17 cellular contexts compared by ENCODE assay signal in the genomic region with DNA sequence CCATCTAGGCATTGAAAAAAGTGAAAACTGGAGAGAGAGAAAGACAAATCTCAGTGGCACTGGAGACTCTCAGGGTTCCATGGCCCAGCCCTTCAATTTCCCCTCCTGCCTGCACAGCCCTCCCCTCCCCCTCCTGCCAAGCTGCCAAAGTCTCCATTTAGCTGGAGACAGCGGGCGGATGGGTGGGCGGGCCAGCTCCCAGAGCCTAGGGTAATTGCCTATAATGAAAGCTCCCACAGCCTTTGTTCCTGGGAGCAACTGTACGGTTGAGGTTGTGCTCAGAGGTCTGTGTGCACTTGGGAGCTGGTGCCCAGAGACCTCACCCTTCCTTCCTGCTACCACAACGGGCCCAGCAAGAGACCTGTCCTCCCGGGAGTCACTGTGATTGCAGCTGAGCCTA.
DNase-seq lines count a peak whose midpoint lies in the region; ATAC-seq, FAIRE-seq and TF ChIP-seq lines count a peak whose summit lies in the region.
"Had no signal": no experiment of that assay in that cellular context is flagged by ENCODE, and none has a peak within 500 bp of the region (broad histone marks: within the 10 kb centered on the region; RNA-seq: fewer than 3 reads in every experiment).

No MANE protein-coding gene starts in this region.

- no peak overlapping the region for H3K4me3 ChIP-seq in BE2C (ENCODE audit: low read depth, low read length)
- H3K4me3 ChIP-seq in small intestine (ENCODE audit: low read depth in 1 of 2, low read length in 2 of 2), result no peak overlapping the region
- H3K4me3 ChIP-seq: ovary had no signal

- WGBS in small intestine, 3 donors, result 8 to 41% (median 31%) methylated on average over 6 of the region's 6 CpGs

- H3K4me1 ChIP-seq in BE2C (peaks cover 4% of the 10 kb centered on the region), small intestine (ENCODE audit: control insufficient read depth in 2 of 2, insufficient read depth in 1 of 2, low read depth in 1 of 2, low read length in 1 of 2) (peaks cover 2 to 7% of the 10 kb centered on the region in 2 donors)

- no peak for ATAC-seq in HG03521 (IDR thresholded peaks at IDR 0.05; ENCODE audit: unreplicated experiment)
- ATAC-seq in CD4-positive, alpha-beta T cell (ENCODE audit: poor library complexity), result no peak
- ATAC-seq: activated naive CD4-positive, alpha-beta T cell treated with anti-CD3 and anti-CD28 coated beads, Interleukin-2, amount 50 U/mL, for 72 hours; stimulated activated naive CD8-positive, alpha-beta T cell treated with anti-CD3 and anti-CD28 coated beads, Interleukin-15, amount 100 ng/mL, for 72 hours; T-cell had no signal

- no peak overlapping the region for H3K4me3 Mint-ChIP-seq in CD4-positive, alpha-beta T cell
- H3K4me3 Mint-ChIP-seq: memory B cell; stimulated activated naive CD8-positive, alpha-beta T cell treated with anti-CD3 and anti-CD28 coated beads, Interleukin-15, amount 100 ng/mL, for 72 hours; T-cell had no signal

- no peak overlapping the region for H3K27ac ChIP-seq in small intestine (ENCODE audit: low read depth in 1 of 2, low read length in 1 of 2)
- no peak overlapping the region for H3K27ac ChIP-seq in CD4-positive, alpha-beta T cell (ENCODE audit: low read depth, low read length)
- H3K27ac ChIP-seq: ovary had no signal

- H3K9me3 ChIP-seq in BE2C (no peaks in the 10 kb centered on the region), small intestine (ENCODE audit: control insufficient read depth, low read depth) (no peaks in the 10 kb centered on the region)
- H3K9me3 ChIP-seq in CD4-positive, alpha-beta T cell (ENCODE audit: control insufficient read depth, low read length), result no peaks in the 10 kb centered on the region
- H3K9me3 ChIP-seq: ovary had no signal

- H3K4me1 Mint-ChIP-seq in CD4-positive, alpha-beta T cell (ENCODE audit: low read depth), result no peaks in the 10 kb centered on the region
- H3K4me1 Mint-ChIP-seq: memory B cell; stimulated activated naive CD8-positive, alpha-beta T cell treated with anti-CD3 and anti-CD28 coated beads, Interleukin-15, amount 100 ng/mL, for 72 hours; T-cell had no signal

- H3K36me3 Mint-ChIP-seq in CD4-positive, alpha-beta T cell (ENCODE audit: low read depth), result no peaks in the 10 kb centered on the region
- H3K36me3 Mint-ChIP-seq: activated naive CD4-positive, alpha-beta T cell treated with anti-CD3 and anti-CD28 coated beads, Interleukin-2, amount 50 U/mL, for 72 hours; memory B cell; T-cell had no signal

- no peaks in the 10 kb centered on the region for H3K27me3 Mint-ChIP-seq in CD4-positive, alpha-beta T cell
- H3K27me3 Mint-ChIP-seq: memory B cell; stimulated activated naive CD8-positive, alpha-beta T cell treated with anti-CD3 and anti-CD28 coated beads, Interleukin-15, amount 100 ng/mL, for 72 hours; T-cell had no signal

- H3K27me3 ChIP-seq in BE2C (no peaks in the 10 kb centered on the region), small intestine (ENCODE audit: control insufficient read depth in 2 of 2, insufficient read depth in 2 of 2, low read length in 2 of 2) (no peaks in the 10 kb centered on the region)
- no peaks in the 10 kb centered on the region for H3K27me3 ChIP-seq in CD4-positive, alpha-beta T cell (ENCODE audit: control insufficient read depth, insufficient read depth, low read length)
- H3K27me3 ChIP-seq: ovary had no signal

- no peak overlapping the region for H3K27ac Mint-ChIP-seq in CD4-positive, alpha-beta T cell
- H3K27ac Mint-ChIP-seq: memory B cell, T-cell had no signal

- peaks cover 5% of the 10 kb centered on the region; the same call in 1 of the 2 replicates for H3K36me3 ChIP-seq in BE2C
- H3K36me3 ChIP-seq in small intestine (ENCODE audit: control insufficient read depth in 2 of 2, insufficient read depth in 2 of 2, low read length in 2 of 2), result no peaks in the 10 kb centered on the region
- H3K36me3 ChIP-seq: ovary had no signal

- TF ChIP-seq CTCF in BE2C (IDR thresholded peaks at IDR 0.05; ENCODE audit: low read depth, low read length), result no peak
- no peak for TF ChIP-seq CTCF in CD4-positive, alpha-beta T cell (IDR thresholded peaks at IDR 0.05)

- DNase-seq in BE2C (peak; percentile 53), NCI-H1092 (lab: John Stamatoyannopoulos, UW) (peak; percentile 87), NCI-H748 (lab: John Stamatoyannopoulos, UW; ENCODE audit: unreplicated experiment) (peak; percentile 77), iPS-NIHi11 (ENCODE audit: low spot score) (peak; percentile 50), small intestine (no peak)
- no peak for DNase-seq in activated effector memory CD4-positive, alpha-beta T cell treated with anti-CD3 and anti-CD28 coated beads, Interleukin-2, amount 50 U/mL, for 16 hours
- DNase-seq in CD4-positive, alpha-beta T cell, result no peak
- DNase-seq: activated CD4-positive, CD25-positive, alpha-beta regulatory T cell; activated CD8-positive, alpha-beta memory T cell treated with anti-CD3 and anti-CD28 coated beads, Interleukin-2, amount 50 U/mL, for 48 hours; foreskin fibroblast; NCI-H524; ovary; stimulated activated naive CD8-positive, alpha-beta T cell treated with anti-CD3 and anti-CD28 coated beads, Interleukin-15, amount 100 ng/mL, for 72 hours; T-cell had no signal

- CTCF ChIA-PET in CD4-positive, alpha-beta T cell (lab: Charles Lee), result interaction anchor here (0.9 kb wide), 1 partner anchor 14 kb away, joined by 4 read pairs; no protein-coding TSS in a partner anchor

- no peak for FAIRE-seq in small intestine (lab: Jason Lieb, UNC)

- POLR2A ChIA-PET in CD4-positive, alpha-beta T cell (lab: Charles Lee), result no interaction called here

- intact Hi-C loops in CD4-positive, alpha-beta T cell (cut with DNase I, micrococcal nuclease), result no loop called here

- H3K9me3 Mint-ChIP-seq in CD4-positive, alpha-beta T cell, result no peaks in the 10 kb centered on the region
- H3K9me3 Mint-ChIP-seq: activated naive CD4-positive, alpha-beta T cell treated with anti-CD3 and anti-CD28 coated beads, Interleukin-2, amount 50 U/mL, for 72 hours; memory B cell; stimulated activated naive CD8-positive, alpha-beta T cell treated with anti-CD3 and anti-CD28 coated beads, Interleukin-15, amount 100 ng/mL, for 72 hours; T-cell had no signal

Comparison
In these comparisons a context has a peak if more than half of its experiments do, and no peak if none do; other contexts are left out.
1. DNase-seq: peak in BE2C (single experiment), NCI-H1092 (single experiment), NCI-H748 (single experiment) and iPS-NIHi11 (single experiment); none in small intestine (single experiment), activated effector memory CD4-positive, alpha-beta T cell treated with anti-CD3 and anti-CD28 coated beads, Interleukin-2, amount 50 U/mL, for 16 hours (single experiment) and CD4-positive, alpha-beta T cell (0 of 10).